ENCODE assay signal across 13 cellular contexts in genomic region chr10:60352105-60352504, GRCh38.
A peak's percentile ranks its signal among the peaks of the same experiment; 100 is the strongest.
DNase-seq lines count a peak whose midpoint lies in the region; ATAC-seq, FAIRE-seq and TF ChIP-seq lines count a peak whose summit lies in the region.
"Had no signal": no experiment of that assay in that cellular context is flagged by ENCODE, and none has a peak within 500 bp of the region (broad histone marks: within the 10 kb centered on the region; RNA-seq: fewer than 3 reads in every experiment).

No MANE protein-coding gene starts in this region.

- FAIRE-seq in D721Med (lab: Jason Lieb, UNC) = no peak

- TF ChIP-seq CTCF in D721Med (IDR thresholded peaks at IDR 0.05; ENCODE audit: insufficient read depth, missing control alignments) = no peak

- ATAC-seq in GM18868 (IDR thresholded peaks at IDR 0.05; ENCODE audit: unreplicated experiment) (peak; percentile 59), GM21786 (IDR thresholded peaks at IDR 0.05; ENCODE audit: unreplicated experiment) (peak; percentile 56), HG03354 (IDR thresholded peaks at IDR 0.05; ENCODE audit: poor library complexity, severe bottlenecking, unreplicated experiment) (peak; percentile 51)

- DNase-seq in medulla oblongata (ENCODE audit: extremely low spot score) (peak; percentile 47), NCI-H1092 treated with DMSO at 0.1 percent for 48 hours (lab: John Stamatoyannopoulos, UW) (no peak), Kasumi-1 (lab: John Stamatoyannopoulos, UW) (no peak), D721Med (ENCODE audit: insufficient read length, low spot score) (no peak)
- DNase-seq in stimulated activated CD4-positive, alpha-beta T cell treated with anti-CD3 and anti-CD28 coated beads, Interleukin-2, amount 100 ng/mL, for 24 hours = no peak
- DNase-seq: activated T-cell treated with anti-CD3 and anti-CD28 coated beads, Interleukin-2, amount 50 U/mL, for 48 hours; CD4-positive, alpha-beta T cell; foreskin melanocyte; stimulated activated CD8-positive, alpha-beta memory T cell treated with anti-CD3 and anti-CD28 coated beads, Interleukin-4, amount 100 ng/mL, for 48 hours; T-helper 9 cell had no signal
